8 cellular contexts compared by ENCODE assay signal in the genomic region with DNA sequence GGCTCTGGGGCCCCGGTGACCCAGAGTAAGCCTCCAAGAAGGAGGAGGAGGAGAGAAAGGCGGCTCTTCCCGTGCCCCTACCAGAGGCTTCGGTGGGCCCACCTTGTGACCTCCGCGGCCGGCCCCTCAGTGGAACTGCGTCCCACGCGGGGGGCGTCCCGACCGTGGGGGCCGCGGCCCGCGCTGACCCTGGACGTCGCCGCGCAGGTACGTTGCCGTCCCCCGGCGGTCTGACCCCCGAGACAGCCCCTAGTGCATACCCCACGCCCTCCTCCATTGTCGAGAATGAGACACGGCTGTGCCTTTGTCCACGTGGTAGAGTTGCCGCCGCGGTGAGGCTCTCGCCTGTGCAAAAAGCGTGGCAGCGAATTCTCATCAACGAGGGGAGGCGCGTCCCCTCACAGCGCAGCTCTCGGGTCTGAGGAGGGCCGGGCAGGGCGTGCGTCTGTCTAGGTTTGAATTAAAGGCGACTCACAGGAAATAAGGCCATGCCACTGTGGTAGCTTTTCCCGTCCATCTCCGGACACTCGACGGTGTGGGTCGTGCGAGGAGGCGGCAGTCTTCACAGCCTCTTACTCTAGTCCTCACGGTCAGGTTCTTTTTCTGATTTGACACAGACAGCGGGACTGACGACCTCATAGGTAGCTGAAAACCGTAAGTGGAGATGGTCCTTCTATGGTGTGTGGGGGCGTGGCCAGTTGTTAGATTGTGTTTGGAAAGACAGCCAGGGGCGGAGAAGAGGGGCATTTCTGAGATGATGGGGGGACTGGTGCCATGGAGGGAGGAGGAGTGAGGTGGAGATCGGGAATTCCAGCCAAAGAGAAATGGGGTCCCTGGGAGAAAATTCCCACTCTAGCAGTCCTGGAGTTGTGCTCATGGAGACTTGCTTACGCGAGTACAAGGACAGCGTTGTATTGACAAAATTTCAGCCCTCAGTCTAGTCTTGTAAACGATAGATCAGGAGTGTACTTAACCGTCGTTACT. TPM values are rescaled to one million over a fixed set of nuclear protein-coding genes. Genes with fewer than 3 reads are reported as not detected.
A peak's percentile ranks its signal among the peaks of the same experiment; 100 is the strongest.
DNase-seq lines count a peak whose midpoint lies in the region; ATAC-seq and TF ChIP-seq lines count a peak whose summit lies in the region.

No MANE protein-coding gene starts in this region.

- peaks cover 22% of the 10 kb centered on the region for H4K20me1 ChIP-seq in neural progenitor cell (ENCODE audit: low read depth)

- H3K27ac ChIP-seq in neural progenitor cell (no peak overlapping the region), thoracic aorta (peak overlapping the region; percentile 95 to 99)

- peak; percentile 11 for TF ChIP-seq POLR2A in GM19099 (IDR thresholded peaks at IDR 0.05; ENCODE audit: extremely low read depth, insufficient read length, low read depth)

- H3K27me3 ChIP-seq in BE2C (no peaks in the 10 kb centered on the region), neural progenitor cell (no peaks in the 10 kb centered on the region), thoracic aorta (replicated peaks; ENCODE audit: insufficient read depth) (no peaks in the 10 kb centered on the region)

- H3K4me3 ChIP-seq in BE2C (ENCODE audit: low read depth, low read length) (peak overlapping the region; percentile 98), fibroblast of mammary gland (ENCODE audit: control insufficient read depth, low read depth, low read length) (peak overlapping the region; percentile 76), neural progenitor cell (peak overlapping the region; percentile 81), thoracic aorta (peak overlapping the region; percentile 96)

- H3K9me3 Mint-ChIP-seq in neural progenitor cell, result no peaks in the 10 kb centered on the region

- TF ChIP-seq CTCF in BE2C (IDR thresholded peaks at IDR 0.05; ENCODE audit: low read depth, low read length), result no peak
- no peak for TF ChIP-seq CTCF in fibroblast of mammary gland (conservative IDR thresholded peaks at IDR 0.05; ENCODE audit: control insufficient read depth, insufficient read depth, low read depth, low read length)
- no peak for TF ChIP-seq CTCF in neural progenitor cell (IDR thresholded peaks at IDR 0.05)
- no peak for TF ChIP-seq CTCF in thoracic aorta (IDR thresholded peaks at IDR 0.05)

- H3K27ac Mint-ChIP-seq in neural progenitor cell, result no peak overlapping the region

- H3K4me1 ChIP-seq in BE2C, result no peaks in the 10 kb centered on the region
- peaks cover 19% of the 10 kb centered on the region for H3K4me1 ChIP-seq in neural progenitor cell
- H3K4me1 ChIP-seq in thoracic aorta (ENCODE audit: control insufficient read depth in 1 of 2, low read depth in 2 of 2), result peaks cover 20 to 22% of the 10 kb centered on the region in 2 donors

- peak overlapping the region; percentile 95 for H3K4me3 Mint-ChIP-seq in neural progenitor cell

- DNase-seq in BE2C (peak; percentile 48), OCI-M1 (lab: John Stamatoyannopoulos, UW) (peak; percentile 67), activated T-helper 1 cell treated with Interleukin-2 at 50 U/mL for 16 hours (ENCODE audit: low read depth) (peak; percentile 23), fibroblast of mammary gland (ENCODE audit: low read depth) (peak; percentile 28), neural progenitor cell (ENCODE audit: low spot score) (peak; percentile 76), thoracic aorta (ENCODE audit: low spot score) (no peak)

- ATAC-seq in HG03280 (IDR thresholded peaks at IDR 0.05; ENCODE audit: unreplicated experiment) (peak; percentile 22), thoracic aorta (ENCODE audit: insufficient number of reproducible peaks, low FRiP score, low read depth) (peak; percentile 20)

- H3K36me3 ChIP-seq in BE2C (peaks cover 18% of the 10 kb centered on the region), neural progenitor cell (no peaks in the 10 kb centered on the region), thoracic aorta (peaks cover 6% of the 10 kb centered on the region)

- peak overlapping the region; percentile 38 for H3K9ac ChIP-seq in neural progenitor cell

- H3F3A ChIP-seq in neural progenitor cell (ENCODE audit: low read depth), result peaks cover 30% of the 10 kb centered on the region

- H3K36me3 Mint-ChIP-seq in neural progenitor cell, result peaks cover 3% of the 10 kb centered on the region

- H3K79me2 ChIP-seq in neural progenitor cell (ENCODE audit: low read depth), result peaks cover 38% of the 10 kb centered on the region

- peaks cover 22% of the 10 kb centered on the region for H3K4me1 Mint-ChIP-seq in neural progenitor cell

- H3K9me3 ChIP-seq in BE2C (no peaks in the 10 kb centered on the region), neural progenitor cell (ENCODE audit: low read depth) (no peaks in the 10 kb centered on the region), thoracic aorta (no peaks in the 10 kb centered on the region)

- H3K4me2 ChIP-seq in neural progenitor cell, result peak overlapping the region; percentile 87

- H2AFZ ChIP-seq in neural progenitor cell (replicated peaks), result peak overlapping the region; percentile 17

- peaks cover 6% of the 10 kb centered on the region for H3K27me3 Mint-ChIP-seq in neural progenitor cell (ENCODE audit: insufficient read depth, low read depth)

RNA-seq across cellular contexts. Expression of gene NXT1, which starts 0.6 kb away (rescaled TPM):
- 133 TPM for polyA plus RNA-seq in BE2C (2012; ENCODE audit: insufficient read depth, insufficient read length, low read depth)
- 14.6 and 32.4 TPM in 2 replicates for total RNA-seq in neural progenitor cell (ENCODE audit: low replicate concordance)
- 10 to 100 TPM; 21.8 to 79.6 TPM for total RNA-seq in thoracic aorta

RNA-seq across cellular contexts. Expression of gene GZF1, which starts 10.8 kb away (rescaled TPM):
- polyA plus RNA-seq in BE2C (2012; ENCODE audit: insufficient read depth, insufficient read length, low read depth), result 63.6 TPM
- total RNA-seq in neural progenitor cell (ENCODE audit: low replicate concordance) (12.9 and 13.8 TPM in 2 replicates), thoracic aorta (10 to 100 TPM; 14.5 to 18.9 TPM)
